In genomic region chr3:38131621-38132369, GRCh38 we compare ENCODE assay signal across 9 cellular contexts. TPM values are rescaled to one million over a fixed set of nuclear protein-coding genes. Genes with fewer than 3 reads are reported as not detected.
DNase-seq lines count a peak whose midpoint lies in the region; ATAC-seq, FAIRE-seq and TF ChIP-seq lines count a peak whose summit lies in the region.
"Had no signal": no experiment of that assay in that cellular context is flagged by ENCODE, and none has a peak within 500 bp of the region (broad histone marks: within the 10 kb centered on the region; RNA-seq: fewer than 3 reads in every experiment).

No MANE protein-coding gene starts in this region.

- peaks cover 40% of the 10 kb centered on the region for H3K36me3 Mint-ChIP-seq in activated naive CD8-positive, alpha-beta T cell treated with anti-CD3 and anti-CD28 coated beads, Interleukin-2, amount 50 U/mL, for 24 hours (ENCODE audit: low read depth)

- no peak for FAIRE-seq in GM12891 (lab: Jason Lieb, UNC)

- DNase-seq in ELF-1 (ENCODE audit: low read depth, low spot score) (peak; percentile 74), LNCaP clone FGC (ENCODE audit: low read depth) (no peak), mucosa of descending colon (peak; percentile 37 to 59 (median 53)), GM12891 (ENCODE audit: insufficient read length, low spot score) (no peak), kidney glomerular epithelial cell (lab: John Stamatoyannopoulos, UW) (no peak), NCI-H2196 treated with DMSO at 0.1 percent for 48 hours (lab: John Stamatoyannopoulos, UW; ENCODE audit: unreplicated experiment) (no peak)
- peak; percentile 42 for DNase-seq in activated naive CD8-positive, alpha-beta T cell treated with anti-CD3 and anti-CD28 coated beads, Interleukin-2, amount 50 U/mL, for 24 hours

- ATAC-seq in activated naive CD8-positive, alpha-beta T cell treated with anti-CD3 and anti-CD28 coated beads, Interleukin-2, amount 50 U/mL, for 24 hours = no peak
- no peak for ATAC-seq in mucosa of descending colon
- ATAC-seq: left lung had no signal

- H3K4me1 ChIP-seq in mucosa of descending colon (ENCODE audit: low read depth) = peaks cover 32% of the 10 kb centered on the region
- H3K4me1 ChIP-seq: SJCRH30 had no signal

- peaks cover 19% of the 10 kb centered on the region for H3K4me1 Mint-ChIP-seq in activated naive CD8-positive, alpha-beta T cell treated with anti-CD3 and anti-CD28 coated beads, Interleukin-2, amount 50 U/mL, for 24 hours

- H3K27ac Mint-ChIP-seq in activated naive CD8-positive, alpha-beta T cell treated with anti-CD3 and anti-CD28 coated beads, Interleukin-2, amount 50 U/mL, for 24 hours = no peak overlapping the region

- H3K9me3 ChIP-seq in mucosa of descending colon = no peaks in the 10 kb centered on the region
- H3K9me3 ChIP-seq: left lung, SJCRH30 had no signal

- TF ChIP-seq POLR2A in GM12891 (IDR thresholded peaks at IDR 0.05; ENCODE audit: low read depth, low read length) = no peak

- H3K4me3 ChIP-seq in LNCaP clone FGC (ENCODE audit: low read depth, low read length) = no peak overlapping the region
- no peak overlapping the region for H3K4me3 ChIP-seq in mucosa of descending colon
- H3K4me3 ChIP-seq: left lung, SJCRH30 had no signal

- H3K9me3 Mint-ChIP-seq in activated naive CD8-positive, alpha-beta T cell treated with anti-CD3 and anti-CD28 coated beads, Interleukin-2, amount 50 U/mL, for 24 hours = no peaks in the 10 kb centered on the region

- no peaks in the 10 kb centered on the region for H3K27me3 Mint-ChIP-seq in activated naive CD8-positive, alpha-beta T cell treated with anti-CD3 and anti-CD28 coated beads, Interleukin-2, amount 50 U/mL, for 24 hours

- intact Hi-C loops in mucosa of descending colon (cut with DNase I, micrococcal nuclease) = loop anchor here in 1 of 2 donors (10.0 kb wide), 1 partner anchor 87 kb away; no protein-coding TSS in a partner anchor

- no peak overlapping the region for H3K4me3 Mint-ChIP-seq in activated naive CD8-positive, alpha-beta T cell treated with anti-CD3 and anti-CD28 coated beads, Interleukin-2, amount 50 U/mL, for 24 hours

- H3K36me3 ChIP-seq in mucosa of descending colon (ENCODE audit: low read depth) = peaks cover 3% of the 10 kb centered on the region

- TF ChIP-seq CTCF in LNCaP clone FGC (IDR thresholded peaks at IDR 0.05; ENCODE audit: control insufficient read depth, extremely low read depth, insufficient read depth) (peak; percentile 28), mucosa of descending colon (IDR thresholded peaks at IDR 0.05) (no peak)

TF ChIP-seq in GM12891, 5 proteins besides CTCF, POLR2A, EP300 and RAD21:
- no peak for TF ChIP-seq POLR2AphosphoS5 (IDR thresholded peaks at IDR 0.05; ENCODE audit: low read depth, low read length)
- no peak for TF ChIP-seq POU2F2 (IDR thresholded peaks at IDR 0.05; ENCODE audit: low read depth, low read length)
- TF ChIP-seq SPI1 (IDR thresholded peaks at IDR 0.05; ENCODE audit: low read depth, low read length) = no peak
- TF ChIP-seq TAF1 (IDR thresholded peaks at IDR 0.05; ENCODE audit: low read depth, low read length) = no peak
- no peak for TF ChIP-seq PAX5 (IDR thresholded peaks at IDR 0.05; ENCODE audit: insufficient read depth, low read length, severe bottlenecking)

RNA-seq across cellular contexts. Expression of gene ACAA1, which starts 5.1 kb away (rescaled TPM):
- total RNA-seq in mucosa of descending colon = 100 to 1,000 TPM; 102 to 201 (median 138) TPM
- polyA plus RNA-seq in GM12891 (2012; ENCODE audit: low read depth, missing spikeins) = 50.4 TPM

RNA-seq across cellular contexts. Expression of gene MYD88, which starts 6.7 kb away (rescaled TPM):
- total RNA-seq in mucosa of descending colon = 10 to 100 TPM; 39.5 to 81.7 (median 72.4) TPM
- polyA plus RNA-seq in GM12891 (2012; ENCODE audit: low read depth, missing spikeins) = 43.8 TPM

RNA-seq across cellular contexts. Expression of gene OXSR1, which starts 33.5 kb away (rescaled TPM):
- total RNA-seq in mucosa of descending colon = 10 to 100 TPM; 40.2 to 44.0 (median 41.9) TPM
- polyA plus RNA-seq in GM12891 (2012; ENCODE audit: low read depth, missing spikeins) = 27.1 TPM

Comparison
In these comparisons a context has a peak if more than half of its experiments do, and no peak if none do; other contexts are left out.
1. DNase-seq: peak in ELF-1 (single experiment), activated naive CD8-positive, alpha-beta T cell treated with anti-CD3 and anti-CD28 coated beads, Interleukin-2, amount 50 U/mL, for 24 hours (single experiment) and mucosa of descending colon (3 of 3); none in LNCaP clone FGC (single experiment), GM12891 (single experiment), kidney glomerular epithelial cell (single experiment) and NCI-H2196 treated with DMSO at 0.1 percent for 48 hours (single experiment).